ENCODE assay signal across 34 cellular contexts in the genomic region with DNA sequence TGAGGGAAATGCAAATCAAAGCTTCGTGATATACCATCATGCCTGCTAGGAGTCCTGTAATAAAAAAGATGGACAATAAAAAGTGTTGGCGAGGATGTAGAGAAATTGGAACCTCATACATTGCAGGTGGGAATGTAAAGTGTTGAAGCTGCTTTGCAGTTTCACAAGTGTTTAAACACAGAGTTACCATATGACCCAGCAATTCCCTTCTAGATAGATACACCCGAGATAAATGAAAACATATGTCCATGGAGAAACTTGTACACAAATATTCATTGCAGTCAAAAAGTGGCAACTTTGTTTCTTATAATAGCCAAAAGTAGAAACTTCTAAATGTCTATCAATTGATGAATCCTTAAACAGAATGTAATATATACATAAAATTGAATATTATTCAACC. TPM values are rescaled to one million over a fixed set of nuclear protein-coding genes. Genes with fewer than 3 reads are reported as not detected.
"Had no signal": no experiment of that assay in that cellular context is flagged by ENCODE, and none has a peak within 500 bp of the region (broad histone marks: within the 10 kb centered on the region; RNA-seq: fewer than 3 reads in every experiment).

No MANE protein-coding gene starts in this region.

- H3K27me3 ChIP-seq: colonic mucosa, heart right ventricle, sigmoid colon, stomach, thyroid gland, vagina had no signal

- H3K27me3 Mint-ChIP-seq: dendritic cell treated with granulocyte-macrophage colony-stimulating factor and Interleukin-4, amounts not matched to agents 40 ng/mL and 50 ng/mL, for 4 days; naive thymus-derived CD8-positive, alpha-beta T cell had no signal

- ATAC-seq: esophagus mucosa; heart right ventricle; left colon; lower lobe of right lung; naive thymus-derived CD8-positive, alpha-beta T cell; psoas muscle; right cardiac atrium; stimulated activated effector memory CD8-positive, alpha-beta T cell treated with anti-CD3 and anti-CD28 coated beads, Interleukin-12 subunit alpha, Interleukin-12 subunit beta, amount 100 ng/mL, for 72 hours had no signal

- H3K27ac Mint-ChIP-seq: dendritic cell treated with granulocyte-macrophage colony-stimulating factor and Interleukin-4, amounts not matched to agents 40 ng/mL and 50 ng/mL, for 4 days; endodermal cell; nephron progenitor cell; stimulated activated effector memory CD8-positive, alpha-beta T cell treated with anti-CD3 and anti-CD28 coated beads, Interleukin-12 subunit alpha, Interleukin-12 subunit beta, amount 100 ng/mL, for 72 hours had no signal

- H3K27ac ChIP-seq: colonic mucosa, epithelial cell of prostate, heart right ventricle, left ventricle myocardium inferior, lower lobe of right lung, psoas muscle, sigmoid colon, stomach, thyroid gland, vagina had no signal

- H3K36me3 ChIP-seq: colonic mucosa, thyroid gland had no signal

- H3K9me3 ChIP-seq: colonic mucosa, heart right ventricle, left ventricle myocardium inferior, lower lobe of right lung, psoas muscle, sigmoid colon, stomach, thyroid gland, vagina had no signal

- H3K9me3 Mint-ChIP-seq: naive thymus-derived CD8-positive, alpha-beta T cell; stimulated activated effector memory CD8-positive, alpha-beta T cell treated with anti-CD3 and anti-CD28 coated beads, Interleukin-12 subunit alpha, Interleukin-12 subunit beta, amount 100 ng/mL, for 72 hours had no signal

- H3K4me3 ChIP-seq: colonic mucosa, heart right ventricle, left ventricle myocardium inferior, lower lobe of right lung, psoas muscle, sigmoid colon, stomach, thyroid gland, vagina had no signal

- H3K4me1 ChIP-seq: colonic mucosa, lower lobe of right lung, stomach, thyroid gland, vagina had no signal

- DNase-seq: colonic mucosa; effector CD8-positive, alpha-beta T cell; endodermal cell; foreskin melanocyte; glutamatergic neuron; heart right ventricle; hippocampal formation; islet precursor cell; kidney glomerular epithelial cell; left colon; left ventricle myocardium inferior; lower lobe of right lung; naive thymus-derived CD8-positive, alpha-beta T cell; nephron progenitor cell; nucleus accumbens; psoas muscle; right cardiac atrium; sigmoid colon; stimulated activated CD4-positive, alpha-beta T cell treated with anti-CD3 and anti-CD28 coated beads, Interleukin-2, amount 100 ng/mL, for 24 hours; stimulated activated CD4-positive, alpha-beta T cell treated with anti-CD3 and anti-CD28 coated beads, Interleukin-4, amount 100 ng/mL, for 24 hours; stimulated activated naive CD4-positive, alpha-beta T cell treated with Interleukin-2 at 50 U/mL for 16 hours; stomach; thyroid gland; trophoblast cell had no signal

- H3K4me3 Mint-ChIP-seq: dendritic cell treated with granulocyte-macrophage colony-stimulating factor and Interleukin-4, amounts not matched to agents 40 ng/mL and 50 ng/mL, for 4 days; endodermal cell; naive thymus-derived CD8-positive, alpha-beta T cell; nephron progenitor cell; stimulated activated effector memory CD8-positive, alpha-beta T cell treated with anti-CD3 and anti-CD28 coated beads, Interleukin-12 subunit alpha, Interleukin-12 subunit beta, amount 100 ng/mL, for 72 hours had no signal

RNA-seq across cellular contexts. Expression of gene ERVFRD-1, which starts 20.7 kb away (rescaled TPM):
- total RNA-seq: endodermal cell; esophagus mucosa; left ventricle myocardium inferior; myocyte; naive thymus-derived CD8-positive, alpha-beta T cell; osteocyte; renal cortical epithelial cell; skeletal muscle tissue; temporal lobe; thyroid gland had no signal
